ENCODE assay signal across 18 cellular contexts in the genomic region with DNA sequence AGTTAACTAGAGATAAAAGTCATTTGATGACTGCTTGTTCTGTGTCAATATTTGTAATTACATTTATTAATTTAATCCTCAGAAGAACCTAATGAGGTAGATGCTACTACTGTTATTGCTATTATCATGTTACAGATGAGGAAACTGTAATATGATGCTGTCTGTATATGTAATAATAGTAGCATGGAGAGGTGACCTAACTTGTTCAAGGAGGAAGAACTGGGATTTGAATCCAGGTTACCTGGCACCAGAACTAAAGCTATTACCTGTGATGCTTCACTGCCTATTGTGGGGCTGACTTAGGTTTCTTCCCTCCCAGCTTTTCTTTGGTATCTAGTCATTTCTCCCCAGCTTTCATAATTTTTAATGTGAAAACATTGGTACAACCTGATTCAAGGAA.
"Had no signal": no experiment of that assay in that cellular context is flagged by ENCODE, and none has a peak within 500 bp of the region (broad histone marks: within the 10 kb centered on the region; RNA-seq: fewer than 3 reads in every experiment).

No MANE protein-coding gene starts in this region.

- H3K27me3 Mint-ChIP-seq: naive B cell had no signal

- H3K4me3 Mint-ChIP-seq: activated B cell treated with CpG ODN at 0.5 μM for 24 hours, naive B cell had no signal

- DNase-seq: activated B cell treated with CpG ODN at 0.5 μM for 24 hours; activated CD4-positive, alpha-beta T cell treated with anti-CD3 and anti-CD28 coated beads, Interleukin-2, amount 50 U/mL, for 1 hour; activated naive CD4-positive, alpha-beta T cell treated with anti-CD3 and anti-CD28 coated beads, Interleukin-2, amount 50 U/mL, for 16 hours; activated T-cell treated with anti-CD3 and anti-CD28 coated beads, Interleukin-2, amount 50 U/mL, for 1 hour; adrenal gland; central memory CD4-positive, alpha-beta T cell; effector CD8-positive, alpha-beta T cell; hypothalamus; lower lobe of right lung; naive B cell; posterior cingulate gyrus; stimulated activated CD4-positive, alpha-beta T cell treated with anti-CD3 and anti-CD28 coated beads, Interleukin-4, amount 100 ng/mL, for 4 hours; stomach; thyroid gland; uterus had no signal

- H3K27ac Mint-ChIP-seq: activated B cell treated with CpG ODN at 0.5 μM for 24 hours had no signal

- H3K36me3 ChIP-seq: adrenal gland, lower lobe of right lung, neutrophil, stomach, thyroid gland, uterus had no signal

- H3K27me3 ChIP-seq: adrenal gland, neutrophil, stomach, thyroid gland, uterus had no signal

- H3K9me3 ChIP-seq: adrenal gland, lower lobe of right lung, neutrophil, stomach, thyroid gland, uterus had no signal

- ATAC-seq: lower lobe of right lung had no signal

- H3K4me3 ChIP-seq: adrenal gland, coronary artery, lower lobe of right lung, skin epidermis, stomach, thyroid gland, uterus had no signal

- H3K9me3 Mint-ChIP-seq: activated B cell treated with CpG ODN at 0.5 μM for 24 hours, naive B cell had no signal

- H3K27ac ChIP-seq: adrenal gland, coronary artery, lower lobe of right lung, neutrophil, skin epidermis, stomach, thyroid gland, uterus had no signal

- H3K36me3 Mint-ChIP-seq: naive B cell had no signal

- H3K4me1 ChIP-seq: uterus had no signal
